In genomic region chr12:93183940-93184663, GRCh38 we compare ENCODE assay signal across 1 cellular context.
TF ChIP-seq lines count a peak whose summit lies in the region.

No MANE protein-coding gene starts in this region.

TF ChIP-seq in GM12878, 131 proteins besides CTCF, POLR2A, EP300 and RAD21 (continued from another document):
- TF ChIP-seq JUND (IDR thresholded peaks at IDR 0.05; ENCODE audit: low read depth, low read length) (no peak), MEF2B (IDR thresholded peaks at IDR 0.05; ENCODE audit: partially characterized antibody, poor library complexity, severe bottlenecking) (peak; percentile 84), SPI1 (IDR thresholded peaks at IDR 0.05; ENCODE audit: borderline replicate concordance, insufficient read depth, low read depth, low read length) (peak; percentile 92), CHD2 (IDR thresholded peaks at IDR 0.05; ENCODE audit: borderline replicate concordance, low read depth, low read length) (no peak), EGR1 (IDR thresholded peaks at IDR 0.05; ENCODE audit: borderline replicate concordance in 1 of 2, low read depth in 2 of 2, low read length in 2 of 2) (no peak), ZBED1 (IDR thresholded peaks at IDR 0.05; ENCODE audit: borderline replicate concordance) (peak; percentile 41; the same call in 1 of the 2 replicates), NFYA (IDR thresholded peaks at IDR 0.05; ENCODE audit: borderline replicate concordance, low read depth, low read length) (no peak), POLR2AphosphoS2 (IDR thresholded peaks at IDR 0.05; ENCODE audit: low read depth, low read length) (no peak), RAD51 (IDR thresholded peaks at IDR 0.05) (no peak), ESRRA (IDR thresholded peaks at IDR 0.05; ENCODE audit: low read length) (no peak), SREBF1 (IDR thresholded peaks at IDR 0.05; ENCODE audit: low read length) (no peak), RB1 (IDR thresholded peaks at IDR 0.05; ENCODE audit: borderline replicate concordance) (no peak), SRF (IDR thresholded peaks at IDR 0.05; ENCODE audit: low read depth in 2 of 2, low read length in 2 of 2) (no peak), SIX5 (IDR thresholded peaks at IDR 0.05; ENCODE audit: low read depth, low read length, severe bottlenecking) (no peak), GABPA (IDR thresholded peaks at IDR 0.05; ENCODE audit: low read depth) (peak; percentile 68), MEF2A (IDR thresholded peaks at IDR 0.05; ENCODE audit: insufficient read depth, low read depth, low read length) (peak; percentile 54; the same call in 1 of the 2 replicates), ETV6 (conservative IDR thresholded peaks at IDR 0.05 in 1 of 2, IDR thresholded peaks at IDR 0.05 in 1 of 2; ENCODE audit: borderline replicate concordance in 1 of 2, low read depth in 1 of 2) (peak in 1 of 2 experiments; percentile 42; a peak in 1 of 4 replicates), USF1 (IDR thresholded peaks at IDR 0.05; ENCODE audit: borderline replicate concordance, extremely low read length, insufficient read depth, low read depth, low read length) (no peak), FOXM1 (IDR thresholded peaks at IDR 0.05; ENCODE audit: low read depth, low read length) (peak; percentile 55; the same call in 1 of the 2 replicates), YY1 (IDR thresholded peaks at IDR 0.05; ENCODE audit: low read depth, low read length) (peak; percentile 35; the same call in 1 of the 2 replicates), IRF3 (IDR thresholded peaks at IDR 0.05) (no peak)
- TF ChIP-seq, protein P1, sequence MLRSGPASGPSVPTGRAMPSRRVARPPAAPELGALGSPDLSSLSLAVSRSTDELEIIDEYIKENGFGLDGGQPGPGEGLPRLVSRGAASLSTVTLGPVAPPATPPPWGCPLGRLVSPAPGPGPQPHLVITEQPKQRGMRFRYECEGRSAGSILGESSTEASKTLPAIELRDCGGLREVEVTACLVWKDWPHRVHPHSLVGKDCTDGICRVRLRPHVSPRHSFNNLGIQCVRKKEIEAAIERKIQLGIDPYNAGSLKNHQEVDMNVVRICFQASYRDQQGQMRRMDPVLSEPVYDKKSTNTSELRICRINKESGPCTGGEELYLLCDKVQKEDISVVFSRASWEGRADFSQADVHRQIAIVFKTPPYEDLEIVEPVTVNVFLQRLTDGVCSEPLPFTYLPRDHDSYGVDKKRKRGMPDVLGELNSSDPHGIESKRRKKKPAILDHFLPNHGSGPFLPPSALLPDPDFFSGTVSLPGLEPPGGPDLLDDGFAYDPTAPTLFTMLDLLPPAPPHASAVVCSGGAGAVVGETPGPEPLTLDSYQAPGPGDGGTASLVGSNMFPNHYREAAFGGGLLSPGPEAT (IDR thresholded peaks at IDR 0.05; ENCODE audit: low read depth): peak; percentile 62; the same call in 1 of the 2 replicates
TF ChIP-seq in GM12878: peak in this region for 36.
